Comparison of ENCODE assay signal across 2 cellular contexts in genomic region chr7:2242541-2243482, GRCh38.
TF ChIP-seq lines count a peak whose summit lies in the region.

No MANE protein-coding gene starts in this region.

TF ChIP-seq in H1, 55 proteins besides CTCF, POLR2A, EP300 and RAD21:
- no peak for TF ChIP-seq EGR1 (IDR thresholded peaks at IDR 0.05; ENCODE audit: borderline replicate concordance, low read depth, low read length)
- 0 out of 4 replicates have a peak, but pooled peaks of 1 of the 2 experiments have one; percentile 11 for TF ChIP-seq HDAC2 (IDR thresholded peaks at IDR 0.05; ENCODE audit: borderline replicate concordance in 1 of 2, low read depth in 2 of 2, low read length in 2 of 2)

TF ChIP-seq in neural cell, 6 proteins besides CTCF, POLR2A, EP300 and RAD21:
- TF ChIP-seq EZH2 (IDR thresholded peaks at IDR 0.05; ENCODE audit: borderline replicate concordance, insufficient read depth, low read length, poor library complexity, severe bottlenecking), result no peak
- TF ChIP-seq POLR2AphosphoS5 (IDR thresholded peaks at IDR 0.05), result no peak
- no peak for TF ChIP-seq MXI1 (conservative IDR thresholded peaks at IDR 0.05; ENCODE audit: poor library complexity, severe bottlenecking)
- TF ChIP-seq REST (IDR thresholded peaks at IDR 0.05; ENCODE audit: borderline replicate concordance), result no peak
- TF ChIP-seq TAF1 (IDR thresholded peaks at IDR 0.05; ENCODE audit: low read depth), result no peak
- no peak for TF ChIP-seq SMC3 (conservative IDR thresholded peaks at IDR 0.05; ENCODE audit: poor library complexity)
